In genomic region chr1:163320891-163321290, GRCh38 we compare ENCODE assay signal across 8 cellular contexts. TPM values are rescaled to one million over a fixed set of nuclear protein-coding genes. Genes with fewer than 3 reads are reported as not detected.
DNase-seq lines count a peak whose midpoint lies in the region; ATAC-seq lines count a peak whose summit lies in the region.

No MANE protein-coding gene starts in this region.

- H3K9ac ChIP-seq in iPS-18a (ENCODE audit: low read length): peak overlapping the region; percentile 83

- ATAC-seq in activated CD8-positive, alpha-beta T cell treated with anti-CD3 and anti-CD28 coated beads, Interleukin-2, amount 10 ng/mL, durations not matched to agents 7 days and 5 days: no peak
- no peak for ATAC-seq in stimulated activated naive CD8-positive, alpha-beta T cell treated with anti-CD3 and anti-CD28 coated beads, Interleukin-15, amount 100 ng/mL, for 72 hours
- ATAC-seq in HG02870 (IDR thresholded peaks at IDR 0.05; ENCODE audit: unreplicated experiment) (no peak), GM19328 (IDR thresholded peaks at IDR 0.05; ENCODE audit: unreplicated experiment) (no peak)

- no peaks in the 10 kb centered on the region for H3K27me3 ChIP-seq in iPS-18a (ENCODE audit: control insufficient read depth, insufficient read depth, low read length)

- H3K36me3 Mint-ChIP-seq in activated CD8-positive, alpha-beta T cell treated with anti-CD3 and anti-CD28 coated beads, Interleukin-2, amount 10 ng/mL, durations not matched to agents 7 days and 5 days (ENCODE audit: low read depth): peaks cover 25% of the 10 kb centered on the region

- no peaks in the 10 kb centered on the region for H3K27me3 Mint-ChIP-seq in activated CD8-positive, alpha-beta T cell treated with anti-CD3 and anti-CD28 coated beads, Interleukin-2, amount 10 ng/mL, durations not matched to agents 7 days and 5 days (ENCODE audit: low read depth)
- H3K27me3 Mint-ChIP-seq in stimulated activated naive CD8-positive, alpha-beta T cell treated with anti-CD3 and anti-CD28 coated beads, Interleukin-15, amount 100 ng/mL, for 72 hours: no peaks in the 10 kb centered on the region

- H3K4me1 Mint-ChIP-seq in activated CD8-positive, alpha-beta T cell treated with anti-CD3 and anti-CD28 coated beads, Interleukin-2, amount 10 ng/mL, durations not matched to agents 7 days and 5 days (ENCODE audit: low read depth): peaks cover 38% of the 10 kb centered on the region
- H3K4me1 Mint-ChIP-seq in stimulated activated naive CD8-positive, alpha-beta T cell treated with anti-CD3 and anti-CD28 coated beads, Interleukin-15, amount 100 ng/mL, for 72 hours: peaks cover 15% of the 10 kb centered on the region

- no peaks in the 10 kb centered on the region for H3K9me3 Mint-ChIP-seq in activated CD8-positive, alpha-beta T cell treated with anti-CD3 and anti-CD28 coated beads, Interleukin-2, amount 10 ng/mL, durations not matched to agents 7 days and 5 days (ENCODE audit: insufficient read depth)
- H3K9me3 Mint-ChIP-seq in stimulated activated naive CD8-positive, alpha-beta T cell treated with anti-CD3 and anti-CD28 coated beads, Interleukin-15, amount 100 ng/mL, for 72 hours: no peaks in the 10 kb centered on the region

- H3K9me3 ChIP-seq in iPS-18a (ENCODE audit: control insufficient read depth, low read depth, low read length): no peaks in the 10 kb centered on the region

- H3K36me3 ChIP-seq in iPS-18a (ENCODE audit: control insufficient read depth, low read depth, low read length): peaks cover 9% of the 10 kb centered on the region

- peaks cover 5% of the 10 kb centered on the region for H3K4me1 ChIP-seq in iPS-18a (ENCODE audit: control insufficient read depth, low read depth, low read length)

- POLR2A ChIA-PET in activated CD8-positive, alpha-beta T cell treated with anti-CD3 and anti-CD28 coated beads, Interleukin-2, amount 10 ng/mL, durations not matched to agents 7 days and 5 days (lab: Charles Lee): no interaction called here

- peak overlapping the region; percentile 83 for H3K27ac ChIP-seq in iPS-18a (ENCODE audit: low read length)

- H3K4me3 ChIP-seq in iPS-18a (ENCODE audit: low read length): peak overlapping the region; percentile 86

- CTCF ChIA-PET in activated CD8-positive, alpha-beta T cell treated with anti-CD3 and anti-CD28 coated beads, Interleukin-2, amount 10 ng/mL, durations not matched to agents 7 days and 5 days (lab: Charles Lee): interaction anchor here (1.9 kb wide), 1 partner anchor 467 kb away, joined by 6 read pairs; no protein-coding TSS in a partner anchor

- H3K4me3 Mint-ChIP-seq in activated CD8-positive, alpha-beta T cell treated with anti-CD3 and anti-CD28 coated beads, Interleukin-2, amount 10 ng/mL, durations not matched to agents 7 days and 5 days: peak overlapping the region; percentile 91
- H3K4me3 Mint-ChIP-seq in stimulated activated naive CD8-positive, alpha-beta T cell treated with anti-CD3 and anti-CD28 coated beads, Interleukin-15, amount 100 ng/mL, for 72 hours: peak overlapping the region; percentile 89 to 93

- H3K27ac Mint-ChIP-seq in activated CD8-positive, alpha-beta T cell treated with anti-CD3 and anti-CD28 coated beads, Interleukin-2, amount 10 ng/mL, durations not matched to agents 7 days and 5 days: peak overlapping the region; percentile 96
- peak overlapping the region; percentile 97 to 98 for H3K27ac Mint-ChIP-seq in stimulated activated naive CD8-positive, alpha-beta T cell treated with anti-CD3 and anti-CD28 coated beads, Interleukin-15, amount 100 ng/mL, for 72 hours

- DNase-seq in DMS 273 (lab: John Stamatoyannopoulos, UW; ENCODE audit: unreplicated experiment): peak; percentile 30
- no peak for DNase-seq in DMS 273 treated with DMSO at 0.1 percent for 48 hours (lab: John Stamatoyannopoulos, UW)
- DNase-seq in activated CD8-positive, alpha-beta T cell treated with anti-CD3 and anti-CD28 coated beads, Interleukin-2, amount 10 ng/mL, durations not matched to agents 7 days and 5 days: no peak
- no peak for DNase-seq in stimulated activated naive CD8-positive, alpha-beta T cell treated with anti-CD3 and anti-CD28 coated beads, Interleukin-15, amount 100 ng/mL, for 72 hours
- DNase-seq in effector CD8-positive, alpha-beta T cell (lab: John Stamatoyannopoulos, UW): no peak

RNA-seq across cellular contexts. Expression of gene NUF2, which starts 0.9 kb away (rescaled TPM):
- 10 to 100 TPM; 75.2 to 81.1 TPM for total RNA-seq in activated CD8-positive, alpha-beta T cell treated with anti-CD3 and anti-CD28 coated beads, Interleukin-2, amount 10 ng/mL, durations not matched to agents 7 days and 5 days
